ENCODE assay signal across 20 cellular contexts in the genomic region with DNA sequence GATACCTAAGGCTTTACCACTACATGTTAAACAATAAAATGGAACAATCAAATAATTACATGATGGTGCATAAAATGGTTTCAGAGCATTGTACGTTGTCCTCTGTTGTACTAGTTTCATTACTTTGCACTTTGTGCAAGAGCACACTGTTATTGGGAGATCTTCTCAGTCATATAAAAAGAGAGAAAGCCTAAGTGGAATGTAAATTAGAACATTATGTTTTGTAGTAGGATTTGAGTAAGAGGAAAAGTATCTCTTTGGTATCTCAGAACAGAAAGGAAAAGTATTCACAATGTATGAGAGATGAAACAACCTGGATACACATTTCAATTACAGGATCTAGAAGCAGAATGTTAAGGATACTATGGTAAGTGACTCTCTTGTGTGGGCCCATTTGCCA.
DNase-seq lines count a peak whose midpoint lies in the region; ATAC-seq and TF ChIP-seq lines count a peak whose summit lies in the region.
"Had no signal": no experiment of that assay in that cellular context is flagged by ENCODE, and none has a peak within 500 bp of the region (broad histone marks: within the 10 kb centered on the region; RNA-seq: fewer than 3 reads in every experiment).

No MANE protein-coding gene starts in this region.

- H3K9ac ChIP-seq in adipocyte (ENCODE audit: low read length) = no peak overlapping the region
- H3K9ac ChIP-seq: BLaER1 had no signal

- H3K4me1 ChIP-seq in adipocyte (ENCODE audit: control insufficient read depth, insufficient read depth, low read length) = peaks cover 40% of the 10 kb centered on the region
- H3K4me1 ChIP-seq: BLaER1 had no signal

- peak; percentile 21 for DNase-seq in AG09309 (ENCODE audit: low read depth)
- peak; percentile 27 for DNase-seq in EH (ENCODE audit: low read depth)
- DNase-seq in adipocyte (ENCODE audit: low read depth) = peak; percentile 47
- peak; percentile 35 for DNase-seq in fibroblast of mammary gland (ENCODE audit: low read depth)
- DNase-seq in activated effector memory CD4-positive, alpha-beta T cell treated with anti-CD3 and anti-CD28 coated beads, Interleukin-2, amount 50 U/mL, for 16 hours = no peak
- DNase-seq in hypothalamus (lab: John Stamatoyannopoulos, UW) = no peak
- no peak for DNase-seq in AG08396 (ENCODE audit: low spot score)
- DNase-seq: CD4-positive, CD25-positive, alpha-beta regulatory T cell; DMS153; DND-41; NCI-H1105; NCI-H1436 treated with DMSO at 0.1 percent for 48 hours; NCI-H187 treated with DMSO at 0.1 percent for 48 hours; NCI-H524; NCI-H774; SJCRH30 had no signal

- no peak for ATAC-seq in GM19035 (IDR thresholded peaks at IDR 0.05; ENCODE audit: unreplicated experiment)
- ATAC-seq: A549, HCT116 had no signal

- no peaks in the 10 kb centered on the region for H3K36me3 ChIP-seq in adipocyte (ENCODE audit: control insufficient read depth, insufficient read depth, low read length, severe bottlenecking)
- H3K36me3 ChIP-seq: SJCRH30 had no signal

- H3K4me3 ChIP-seq in AG09309 (ENCODE audit: control insufficient read depth, low read depth, low read length) = no peak overlapping the region
- H3K4me3 ChIP-seq in adipocyte (ENCODE audit: low read length) = no peak overlapping the region
- no peak overlapping the region for H3K4me3 ChIP-seq in fibroblast of mammary gland (ENCODE audit: control insufficient read depth, low read depth, low read length)
- H3K4me3 ChIP-seq: A549, BLaER1, SJCRH30 had no signal

- TF ChIP-seq CTCF in AG09309 (IDR thresholded peaks at IDR 0.05; ENCODE audit: control insufficient read depth, insufficient read depth, low read depth, low read length, missing control alignments) = no peak
- TF ChIP-seq CTCF in fibroblast of mammary gland (conservative IDR thresholded peaks at IDR 0.05; ENCODE audit: control insufficient read depth, insufficient read depth, low read depth, low read length) = no peak

- no peaks in the 10 kb centered on the region for H3K9me3 ChIP-seq in adipocyte (ENCODE audit: control insufficient read depth, low read length)
- H3K9me3 ChIP-seq: A549, SJCRH30 had no signal

- no peaks in the 10 kb centered on the region for H3K27me3 ChIP-seq in adipocyte (replicated peaks; ENCODE audit: control insufficient read depth, insufficient read depth, low read length)
- H3K27me3 ChIP-seq: BLaER1, SJCRH30 had no signal

Comparison
In these comparisons a context has a peak if more than half of its experiments do, and no peak if none do; other contexts are left out.
1. DNase-seq: peak in AG09309 (single experiment), EH (single experiment), adipocyte (single experiment) and fibroblast of mammary gland (single experiment); none in activated effector memory CD4-positive, alpha-beta T cell treated with anti-CD3 and anti-CD28 coated beads, Interleukin-2, amount 50 U/mL, for 16 hours (single experiment), hypothalamus (0 of 51) and AG08396 (single experiment).